In genomic region chr9:35616681-35617459, GRCh38 we compare ENCODE assay signal across 8 cellular contexts. TPM values are rescaled to one million over a fixed set of nuclear protein-coding genes. Genes with fewer than 3 reads are reported as not detected.
DNase-seq lines count a peak whose midpoint lies in the region; ATAC-seq, FAIRE-seq and TF ChIP-seq lines count a peak whose summit lies in the region.

No MANE protein-coding gene starts in this region.

- intact Hi-C loops in head of caudate nucleus (cut with DNase I), result no loop called here
- intact Hi-C loops in posterior vena cava (cut with DNase I), result no loop called here
- intact Hi-C loops in upper lobe of right lung (cut with DNase I), result no loop called here

- no peak for FAIRE-seq in GM19239 (lab: Jason Lieb, UNC)

- H3K27ac ChIP-seq in upper lobe of right lung, result peak overlapping the region; percentile 51

- H3K36me3 ChIP-seq in NT2/D1 (ENCODE audit: insufficient read depth, insufficient read length, low read length), result no peaks in the 10 kb centered on the region
- no peaks in the 10 kb centered on the region for H3K36me3 ChIP-seq in upper lobe of right lung

- H3K4me1 ChIP-seq in NT2/D1 (ENCODE audit: insufficient read depth, insufficient read length) (peaks cover 5% of the 10 kb centered on the region), upper lobe of right lung (peaks cover 11% of the 10 kb centered on the region)

- H3K9ac ChIP-seq in NT2/D1 (ENCODE audit: insufficient read length, low read depth), result peak overlapping the region; percentile 64

- H3K4me3 ChIP-seq in NT2/D1 (ENCODE audit: insufficient read length, low read depth), result peak overlapping the region; percentile 46
- H3K4me3 ChIP-seq in upper lobe of right lung, result peak overlapping the region; percentile 52

- TF ChIP-seq CTCF in upper lobe of right lung (IDR thresholded peaks at IDR 0.05), result peak; percentile 11

- H3K27me3 ChIP-seq in NT2/D1 (ENCODE audit: insufficient read depth, insufficient read length) (peaks cover 52% of the 10 kb centered on the region), upper lobe of right lung (no peaks in the 10 kb centered on the region)

- H3K9me3 ChIP-seq in NT2/D1 (ENCODE audit: insufficient read depth, low read length), result no peaks in the 10 kb centered on the region
- H3K9me3 ChIP-seq in upper lobe of right lung, result no peaks in the 10 kb centered on the region

- ATAC-seq in upper lobe of right lung, result peak; percentile 79

- peak; percentile 43 for DNase-seq in Ammon's horn (ENCODE audit: low spot score)
- peak; percentile 64 for DNase-seq in GM19239 (ENCODE audit: insufficient read length, low spot score)
- DNase-seq in NT2/D1 (ENCODE audit: low read depth, low spot score), result no peak
- peak; percentile 60 for DNase-seq in activated gamma-delta T cell treated with Interleukin-2 at 50 U/mL for 16 hours
- peak in 40 of 42 donors; percentile 31 to 77 (median 51) for DNase-seq in head of caudate nucleus
- DNase-seq in posterior vena cava (ENCODE audit: low spot score), result peak; percentile 94
- peak; percentile 89 for DNase-seq in upper lobe of right lung
- DNase-seq in SHP77 treated with DMSO at 0.1 percent for 48 hours (lab: John Stamatoyannopoulos, UW), result no peak

RNA-seq across cellular contexts. Expression of gene CD72, which starts 1.3 kb away (rescaled TPM):
- total RNA-seq in posterior vena cava (1 to 10 TPM; 2.8 to 4.2 TPM), upper lobe of right lung (3.0 TPM)

RNA-seq across cellular contexts. Expression of gene TESK1, which starts 11.8 kb away (rescaled TPM):
- 10 to 100 TPM; 50.8 to 61.1 TPM for total RNA-seq in posterior vena cava
- 43.9 TPM for total RNA-seq in upper lobe of right lung

RNA-seq across cellular contexts. Expression of gene SIT1, which starts 33.9 kb away (rescaled TPM):
- total RNA-seq in posterior vena cava, result under 1 TPM; 0.24 to 0.56 TPM
- total RNA-seq in upper lobe of right lung, result 2.2 TPM

RNA-seq across cellular contexts. Expression of gene RMRP, which starts 40.9 kb away (rescaled TPM):
- total RNA-seq in posterior vena cava (over 10,000 TPM; 18,238 to 21,166 TPM), upper lobe of right lung (30,828 TPM)

RNA-seq across cellular contexts. Expression of gene CCDC107, which starts 41.2 kb away (rescaled TPM):
- total RNA-seq in posterior vena cava, result 10 to 100 TPM; 54.6 to 60.3 TPM
- total RNA-seq in upper lobe of right lung, result 31.1 TPM

Comparison
In these comparisons a context has a peak if more than half of its experiments do, and no peak if none do; other contexts are left out.
1. DNase-seq: peak in Ammon's horn (single experiment), GM19239 (single experiment), activated gamma-delta T cell treated with Interleukin-2 at 50 U/mL for 16 hours (single experiment), head of caudate nucleus (40 of 42), posterior vena cava (single experiment) and upper lobe of right lung (single experiment); none in NT2/D1 (single experiment) and SHP77 treated with DMSO at 0.1 percent for 48 hours (single experiment).